ENCODE assay signal across 18 cellular contexts in the genomic region with DNA sequence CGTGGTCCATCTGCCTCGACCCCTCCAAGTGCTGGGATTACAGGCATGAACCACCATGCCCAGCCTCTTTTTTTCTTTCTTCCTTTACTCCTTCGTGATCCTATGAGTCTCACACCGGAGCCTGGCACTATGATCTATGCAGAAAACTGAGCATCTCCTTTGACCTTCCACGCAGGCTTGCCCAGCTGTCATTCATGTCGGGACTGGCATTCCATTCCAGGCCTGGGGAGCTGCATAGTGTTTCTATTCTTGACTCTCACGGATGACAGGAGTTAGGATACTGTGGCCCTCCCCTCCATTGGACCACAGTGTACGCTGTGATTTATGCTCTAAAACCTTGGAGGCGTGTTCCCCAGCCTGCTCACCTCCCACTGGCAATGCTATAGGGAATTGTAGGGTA.
"Had no signal": no experiment of that assay in that cellular context is flagged by ENCODE, and none has a peak within 500 bp of the region (broad histone marks: within the 10 kb centered on the region; RNA-seq: fewer than 3 reads in every experiment).

No MANE protein-coding gene starts in this region.

- DNase-seq: activated CD4-positive, alpha-beta T cell treated with anti-CD3 and anti-CD28 coated beads, Interleukin-2, amount 10 ng/mL, durations not matched to agents 24 days and 14 days; activated naive CD4-positive, alpha-beta T cell treated with anti-CD3 and anti-CD28 coated beads for 36 hours; body of pancreas; foreskin melanocyte; glutamatergic neuron; hippocampal formation; midbrain; nephron progenitor cell; nucleus accumbens; stimulated activated CD4-positive, alpha-beta T cell treated with anti-CD3 and anti-CD28 coated beads, Interleukin-4, amount 100 ng/mL, for 4 hours; T1000 had no signal

- H3K36me3 ChIP-seq: prostate gland, transverse colon had no signal

- ATAC-seq: activated T-helper 17 cell treated with anti-CD3 and anti-CD28 coated beads, Interleukin-2, amount 50 U/mL, for 72 hours; body of pancreas; right cardiac atrium; stimulated activated memory B cell treated with anti-CD40 and anti-IgM and Interleukin-4, amounts not matched to agents 10 μg/mL and 1 μg/mL and 100 μg/mL, for 72 hours had no signal

- H3K9me3 ChIP-seq: prostate gland had no signal

- H3K4me3 ChIP-seq: body of pancreas, dorsolateral prefrontal cortex, prostate gland, smooth muscle cell, transverse colon had no signal

- H3K4me1 ChIP-seq: body of pancreas, prostate gland, transverse colon had no signal

- H3K27me3 ChIP-seq: body of pancreas had no signal

- H3K27ac ChIP-seq: body of pancreas, dorsolateral prefrontal cortex, prostate gland, transverse colon had no signal
